In the genomic region with DNA sequence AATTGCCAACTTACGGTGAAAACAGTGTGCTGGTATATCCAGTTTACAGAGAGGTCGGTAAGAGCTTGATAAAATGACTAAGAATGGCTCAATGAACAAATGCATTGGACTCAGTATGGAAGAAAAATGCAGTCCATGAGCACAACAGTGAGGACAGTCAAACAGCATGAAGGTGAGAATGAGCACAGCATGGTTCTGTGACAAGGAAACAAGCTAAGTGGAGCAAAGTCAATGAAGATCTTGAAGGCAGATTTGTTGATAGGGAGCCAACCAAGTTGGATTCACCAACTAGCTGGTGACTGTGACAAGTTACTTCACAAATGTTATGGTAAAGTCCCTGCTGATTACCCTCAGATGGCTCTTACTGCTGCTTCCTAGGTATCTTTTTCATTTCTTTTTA, we compare ENCODE assay signal across 27 cellular contexts.
"Had no signal": no experiment of that assay in that cellular context is flagged by ENCODE, and none has a peak within 500 bp of the region (broad histone marks: within the 10 kb centered on the region; RNA-seq: fewer than 3 reads in every experiment).

No MANE protein-coding gene starts in this region.

- H3K9me3 Mint-ChIP-seq: activated CD8-positive, alpha-beta T cell treated with anti-CD3 and anti-CD28 coated beads for 36 hours; activated naive CD4-positive, alpha-beta T cell treated with anti-CD3 and anti-CD28 coated beads, Interleukin-2, amount 10 ng/mL, durations not matched to agents 7 days and 5 days; activated naive CD8-positive, alpha-beta T cell treated with anti-CD3 and anti-CD28 coated beads for 36 hours; activated T-cell treated with anti-CD3 and anti-CD28 coated beads, Interleukin-2, amount 50 U/mL, for 72 hours; activated T-helper 2 cell treated with anti-CD3 and anti-CD28 coated beads, Interferon-gamma antibody, Interleukin-2, Interleukin-4, amounts not matched to agents 10 μg/mL and 5 μg/mL and 100 μg/mL, durations not matched to agents 14 hours and 24 hours and 36 hours had no signal

- H3K9me3 ChIP-seq: MG63, Peyer's patch, SJSA1 had no signal

- ATAC-seq: activated CD4-positive, CD25-positive, alpha-beta regulatory T cell treated with anti-CD3 and anti-CD28 coated beads, Interleukin-2, amount 50 U/mL, for 24 hours; activated CD8-positive, alpha-beta T cell treated with anti-CD3 and anti-CD28 coated beads for 36 hours; activated T-cell treated with anti-CD3 and anti-CD28 coated beads, Interleukin-2, amount 50 U/mL, for 72 hours; SK-N-SH treated with all-trans-retinoic acid at 6 μM for 48 hours had no signal

- DNase-seq: activated CD4-positive, alpha-beta T cell treated with anti-CD3 and anti-CD28 coated beads for 4 hours; activated CD8-positive, alpha-beta memory T cell treated with anti-CD3 and anti-CD28 coated beads, Interleukin-2, amount 50 U/mL, for 4 hours; activated CD8-positive, alpha-beta T cell treated with anti-CD3 and anti-CD28 coated beads for 36 hours; activated gamma-delta T cell treated with Interleukin-2 at 50 U/mL for 16 hours; activated naive CD4-positive, alpha-beta T cell treated with anti-CD3 and anti-CD28 coated beads, Interleukin-2, amount 10 ng/mL, durations not matched to agents 7 days and 5 days; activated naive CD8-positive, alpha-beta T cell treated with anti-CD3 and anti-CD28 coated beads for 36 hours; activated T-cell treated with anti-CD3 and anti-CD28 coated beads, Interleukin-2, amount 50 U/mL, for 72 hours; caudate nucleus; MG63; MV-4-11; NCI-H1092 treated with DMSO at 0.1 percent for 48 hours; NCI-H1417 treated with DMSO at 0.1 percent for 48 hours; NCI-H1694; NCI-H2029; NCI-H2107; NCI-H2171 treated with DMSO at 0.1 percent for 48 hours; NCI-H345; NCI-H510A; NCI-H526 treated with DMSO at 0.1 percent for 48 hours; NCI-H82; Peyer's patch; SHP77; SW 1271 had no signal

- H3K27ac Mint-ChIP-seq: activated CD8-positive, alpha-beta T cell treated with anti-CD3 and anti-CD28 coated beads for 36 hours; activated naive CD4-positive, alpha-beta T cell treated with anti-CD3 and anti-CD28 coated beads, Interleukin-2, amount 10 ng/mL, durations not matched to agents 7 days and 5 days; activated naive CD8-positive, alpha-beta T cell treated with anti-CD3 and anti-CD28 coated beads for 36 hours; activated T-cell treated with anti-CD3 and anti-CD28 coated beads, Interleukin-2, amount 50 U/mL, for 72 hours; activated T-helper 2 cell treated with anti-CD3 and anti-CD28 coated beads, Interferon-gamma antibody, Interleukin-2, Interleukin-4, amounts not matched to agents 10 μg/mL and 5 μg/mL and 100 μg/mL, durations not matched to agents 14 hours and 24 hours and 36 hours had no signal

- H3K4me3 Mint-ChIP-seq: activated CD8-positive, alpha-beta T cell treated with anti-CD3 and anti-CD28 coated beads for 36 hours; activated naive CD4-positive, alpha-beta T cell treated with anti-CD3 and anti-CD28 coated beads, Interleukin-2, amount 10 ng/mL, durations not matched to agents 7 days and 5 days; activated naive CD8-positive, alpha-beta T cell treated with anti-CD3 and anti-CD28 coated beads for 36 hours; activated T-cell treated with anti-CD3 and anti-CD28 coated beads, Interleukin-2, amount 50 U/mL, for 72 hours had no signal

- H3K27me3 Mint-ChIP-seq: activated CD8-positive, alpha-beta T cell treated with anti-CD3 and anti-CD28 coated beads for 36 hours; activated naive CD4-positive, alpha-beta T cell treated with anti-CD3 and anti-CD28 coated beads, Interleukin-2, amount 10 ng/mL, durations not matched to agents 7 days and 5 days; activated naive CD8-positive, alpha-beta T cell treated with anti-CD3 and anti-CD28 coated beads for 36 hours had no signal
